In the genomic region with DNA sequence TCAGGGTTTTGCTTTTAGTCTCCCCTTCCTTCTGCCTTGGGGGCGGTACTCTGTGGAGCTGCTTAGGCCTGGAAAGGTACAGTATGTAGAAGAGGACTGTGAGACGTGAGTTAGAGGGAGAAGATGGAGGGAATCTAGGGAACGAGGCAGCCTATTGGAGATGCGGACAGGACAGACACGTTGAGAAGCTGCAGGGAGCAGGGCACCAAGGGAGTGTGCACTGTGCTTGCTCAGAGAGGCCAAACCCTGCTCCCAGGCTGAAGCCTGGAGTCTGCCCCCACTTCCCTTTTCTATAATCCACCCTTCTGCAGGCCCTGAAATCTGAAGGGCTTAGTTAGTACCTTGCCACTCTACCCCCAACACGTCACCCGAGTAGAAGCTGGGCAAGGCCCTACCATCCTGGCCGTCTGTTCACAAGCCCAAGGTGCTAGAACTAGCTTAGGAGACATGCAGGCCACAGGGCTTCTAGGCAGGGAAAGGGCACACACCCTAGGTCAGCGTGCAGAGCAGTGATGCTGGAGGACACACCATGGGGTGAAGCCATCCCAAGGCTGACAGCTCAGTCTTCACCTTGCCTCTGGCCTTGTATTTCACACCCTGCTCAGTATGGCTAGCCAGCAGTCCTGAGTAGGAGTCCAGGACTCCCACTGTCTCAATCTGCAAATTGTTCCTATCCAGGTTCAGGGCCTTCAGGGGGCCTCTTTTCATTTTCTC, we compare ENCODE assay signal across 10 cellular contexts. TPM values are rescaled to one million over a fixed set of nuclear protein-coding genes. Genes with fewer than 3 reads are reported as not detected.
DNase-seq lines count a peak whose midpoint lies in the region; ATAC-seq and TF ChIP-seq lines count a peak whose summit lies in the region.
"Had no signal": no experiment of that assay in that cellular context is flagged by ENCODE, and none has a peak within 500 bp of the region (broad histone marks: within the 10 kb centered on the region; RNA-seq: fewer than 3 reads in every experiment).

No MANE protein-coding gene starts in this region.

- H2AFZ ChIP-seq in GM23338: peak overlapping the region; percentile 93

- ATAC-seq in GM23338: no peak
- no peak for ATAC-seq in activated CD8-positive, alpha-beta T cell treated with anti-CD3 and anti-CD28 coated beads, Interleukin-2, amount 10 ng/mL, durations not matched to agents 7 days and 5 days

- peaks cover 33% of the 10 kb centered on the region for H3K27me3 Mint-ChIP-seq in GM23338 (ENCODE audit: insufficient read depth, low read depth, poor library complexity)
- peaks cover 6% of the 10 kb centered on the region for H3K27me3 Mint-ChIP-seq in activated CD8-positive, alpha-beta T cell treated with anti-CD3 and anti-CD28 coated beads, Interleukin-2, amount 10 ng/mL, durations not matched to agents 7 days and 5 days (ENCODE audit: low read depth)

- no peaks in the 10 kb centered on the region for H3K9me3 ChIP-seq in BLaER1 treated with 17β-estradiol and CSF1 and Interleukin-3, amounts not matched to agents 10 nM and 100 nM (replicated peaks in 1 of 11)
- H3K9me3 ChIP-seq in muscle layer of colon (ENCODE audit: low read length) (no peaks in the 10 kb centered on the region), stomach (no peaks in the 10 kb centered on the region)

- WGBS in stomach, 5 donors: 86 to 95% (median 92%) methylated on average over 8 to 9 of the region's 9 CpGs

- H3K36me3 Mint-ChIP-seq in GM23338 (ENCODE audit: low read depth): no peaks in the 10 kb centered on the region
- peaks cover 12% of the 10 kb centered on the region for H3K36me3 Mint-ChIP-seq in activated CD8-positive, alpha-beta T cell treated with anti-CD3 and anti-CD28 coated beads, Interleukin-2, amount 10 ng/mL, durations not matched to agents 7 days and 5 days (ENCODE audit: low read depth)

- DNase-seq in GM23338 (ENCODE audit: low spot score): no peak
- no peak for DNase-seq in activated CD8-positive, alpha-beta T cell treated with anti-CD3 and anti-CD28 coated beads, Interleukin-2, amount 10 ng/mL, durations not matched to agents 7 days and 5 days
- no peak for DNase-seq in stimulated activated CD4-positive, alpha-beta T cell treated with anti-CD3 and anti-CD28 coated beads, Interleukin-4, amount 100 ng/mL, for 24 hours
- DNase-seq in HEK293T (ENCODE audit: extremely low spot score): no peak
- no peak for DNase-seq in stomach
- DNase-seq in NCI-H1092 treated with DMSO at 0.1 percent for 48 hours (lab: John Stamatoyannopoulos, UW): no peak
- DNase-seq: activated CD4-positive, CD25-positive, alpha-beta regulatory T cell treated with anti-CD3 and anti-CD28 coated beads, Interleukin-2, amount 50 U/mL, for 72 hours; DMS79 treated with DMSO at 0.1 percent for 48 hours had no signal

- H3K9me3 Mint-ChIP-seq in GM23338: no peaks in the 10 kb centered on the region; the same call in 2 of the 3 replicates
- H3K9me3 Mint-ChIP-seq in activated CD8-positive, alpha-beta T cell treated with anti-CD3 and anti-CD28 coated beads, Interleukin-2, amount 10 ng/mL, durations not matched to agents 7 days and 5 days (ENCODE audit: insufficient read depth): no peaks in the 10 kb centered on the region

- H3K4me2 ChIP-seq in BLaER1 treated with 17β-estradiol and CSF1 and Interleukin-3, amounts not matched to agents 10 nM and 100 nM: peak overlapping the region; percentile 92 to 99 (median 97)
- H3K4me2 ChIP-seq in GM23338: peak overlapping the region; percentile 95

- H3K79me2 ChIP-seq in GM23338 (replicated peaks; ENCODE audit: insufficient read depth): no peaks in the 10 kb centered on the region

- H3K27me3 ChIP-seq in BLaER1 treated with 17β-estradiol and CSF1 and Interleukin-3, amounts not matched to agents 10 nM and 100 nM: peaks cover 0 to 10% (median 7%) of the 10 kb centered on the region in 11 experiments; a peak in 9 of 22 replicates
- H3K27me3 ChIP-seq in GM23338 (ENCODE audit: insufficient read depth) (peaks cover 25% of the 10 kb centered on the region), muscle layer of colon (ENCODE audit: control insufficient read depth in 1 of 2, insufficient read depth in 2 of 2, low read length in 2 of 2) (no peaks in the 10 kb centered on the region), stomach (no peaks in the 10 kb centered on the region)

- no peak overlapping the region for H3K27ac ChIP-seq in BLaER1 treated with 17β-estradiol and CSF1 and Interleukin-3, amounts not matched to agents 10 nM and 100 nM
- H3K27ac ChIP-seq in GM23338 (ENCODE audit: low read depth) (no peak overlapping the region), muscle layer of colon (ENCODE audit: low read depth, low read length) (peak overlapping the region; percentile 94), stomach (peak overlapping the region in 2 of 5 donors; percentile 87 to 100)

- no peaks in the 10 kb centered on the region for H3K9me2 ChIP-seq in GM23338 (ENCODE audit: insufficient read depth)

- peaks cover 10% of the 10 kb centered on the region; the same call in 2 of the 3 replicates for H3K4me1 Mint-ChIP-seq in GM23338
- peaks cover 22% of the 10 kb centered on the region for H3K4me1 Mint-ChIP-seq in activated CD8-positive, alpha-beta T cell treated with anti-CD3 and anti-CD28 coated beads, Interleukin-2, amount 10 ng/mL, durations not matched to agents 7 days and 5 days (ENCODE audit: low read depth)

- intact Hi-C loops in stomach (cut with DNase I; ENCODE audit: low total_unique reads): no loop called here

- CTCF ChIA-PET in activated CD8-positive, alpha-beta T cell treated with anti-CD3 and anti-CD28 coated beads, Interleukin-2, amount 10 ng/mL, durations not matched to agents 7 days and 5 days (lab: Charles Lee): interaction anchor here (0.8 to 1.2 kb wide), 2 partner anchors 59 to 399 kb away, joined by 4 read pairs; no protein-coding TSS in a partner anchor
- CTCF ChIA-PET in HEK293T (lab: Yijun Ruan, JAX): interaction anchor here (0.6 kb wide), 2 partner anchors 12 to 28 kb away, joined by 3 read pairs; no protein-coding TSS in a partner anchor

- H3K36me3 ChIP-seq in BLaER1 treated with 17β-estradiol and CSF1 and Interleukin-3, amounts not matched to agents 10 nM and 100 nM: peaks cover 31 to 49% (median 40%) of the 10 kb centered on the region in 11 experiments
- H3K36me3 ChIP-seq in GM23338 (ENCODE audit: insufficient read depth) (no peaks in the 10 kb centered on the region), muscle layer of colon (ENCODE audit: insufficient read depth, low read length) (peaks cover 38% of the 10 kb centered on the region), stomach (peaks cover 15 to 33% (median 28%) of the 10 kb centered on the region in 4 donors)

- peak overlapping the region in 6 of 11 experiments; percentile 81 to 88 (median 86); a peak in 7 of 22 replicates for H3K9ac ChIP-seq in BLaER1 treated with 17β-estradiol and CSF1 and Interleukin-3, amounts not matched to agents 10 nM and 100 nM
- peak overlapping the region; percentile 61 for H3K9ac ChIP-seq in muscle layer of colon (ENCODE audit: low read length)

- TF ChIP-seq EP300 in stomach (IDR thresholded peaks at IDR 0.05): no peak

- TF ChIP-seq POLR2A in stomach (IDR thresholded peaks at IDR 0.05): no peak

- peak overlapping the region; percentile 83 for H3K4me3 Mint-ChIP-seq in GM23338
- peak overlapping the region; percentile 75 for H3K4me3 Mint-ChIP-seq in activated CD8-positive, alpha-beta T cell treated with anti-CD3 and anti-CD28 coated beads, Interleukin-2, amount 10 ng/mL, durations not matched to agents 7 days and 5 days

- TF ChIP-seq CTCF in GM23338 (conservative IDR thresholded peaks at IDR 0.05; ENCODE audit: low read depth in 2 of 2) (no peak), stomach (IDR thresholded peaks at IDR 0.05) (no peak)

- peaks cover 20 to 61% (median 24%) of the 10 kb centered on the region in 11 experiments; a peak in 19 of 22 replicates for H4K20me1 ChIP-seq in BLaER1 treated with 17β-estradiol and CSF1 and Interleukin-3, amounts not matched to agents 10 nM and 100 nM
- no peaks in the 10 kb centered on the region for H4K20me1 ChIP-seq in GM23338 (replicated peaks; ENCODE audit: insufficient read depth)

- H3K4me3 ChIP-seq in BLaER1 treated with 17β-estradiol and CSF1 and Interleukin-3, amounts not matched to agents 10 nM and 100 nM: peak overlapping the region in 2 of 10 experiments; percentile 74 to 81; a peak in 1 of 20 replicates
- peak overlapping the region; percentile 94 for H3K4me3 ChIP-seq in GM23338
- peak overlapping the region; percentile 4 to 72 for H3K4me3 ChIP-seq in muscle layer of colon (ENCODE audit: low read depth in 1 of 2, low read length in 2 of 2)
- no peak overlapping the region for H3K4me3 ChIP-seq in stomach

- peaks cover 39 to 79% (median 52%) of the 10 kb centered on the region in 10 experiments for H3K4me1 ChIP-seq in BLaER1 treated with 17β-estradiol and CSF1 and Interleukin-3, amounts not matched to agents 10 nM and 100 nM
- H3K4me1 ChIP-seq in GM23338 (ENCODE audit: insufficient read depth) (peaks cover 9% of the 10 kb centered on the region; the same call in 1 of the 2 replicates), muscle layer of colon (ENCODE audit: insufficient read depth, low read length) (peaks cover 11% of the 10 kb centered on the region), stomach (peaks cover 12 to 66% (median 30%) of the 10 kb centered on the region in 4 donors)

- H3K27ac Mint-ChIP-seq in GM23338: no peak overlapping the region
- H3K27ac Mint-ChIP-seq in activated CD8-positive, alpha-beta T cell treated with anti-CD3 and anti-CD28 coated beads, Interleukin-2, amount 10 ng/mL, durations not matched to agents 7 days and 5 days: no peak overlapping the region

- POLR2A ChIA-PET in activated CD8-positive, alpha-beta T cell treated with anti-CD3 and anti-CD28 coated beads, Interleukin-2, amount 10 ng/mL, durations not matched to agents 7 days and 5 days (lab: Charles Lee): no interaction called here
- POLR2A ChIA-PET in HEK293T (lab: Yijun Ruan, JAX): no interaction called here

- H3F3A ChIP-seq in GM23338 (replicated peaks; ENCODE audit: low read depth): 0 out of 2 replicates have a peak, but pooled peaks cover 3% of the 10 kb centered on the region

TF ChIP-seq in GM23338, 12 proteins besides CTCF, POLR2A, EP300 and RAD21 (continues in another document):
- TF ChIP-seq NANOG (IDR thresholded peaks at IDR 0.05; ENCODE audit: borderline replicate concordance): no peak

TF ChIP-seq in HEK293T, 16 proteins besides CTCF, POLR2A, EP300 and RAD21 (continues in another document):
- no peak for TF ChIP-seq TARDBP (IDR thresholded peaks at IDR 0.05)

RNA-seq across cellular contexts. Expression of gene TP53INP2, which starts 6.9 kb away (rescaled TPM):
- 3.3 and 3.8 TPM in 2 replicates for total RNA-seq in GM23338 (2014; rRNA removed; shearing (Covaris generic))
- 2.4 and 2.7 TPM in 2 replicates for polyA plus RNA-seq in GM23338 (2016; fragmentation: Nextera tagmentation; extraction: Ambion mirVana)
- total RNA-seq in activated CD8-positive, alpha-beta T cell treated with anti-CD3 and anti-CD28 coated beads, Interleukin-2, amount 10 ng/mL, durations not matched to agents 7 days and 5 days: 1 to 10 TPM; 2.0 to 2.1 TPM
- 10 to 100 TPM in 4 of 5 donors, 1 to 10 TPM in 1; 8.4 to 63.1 (median 28.0) TPM for total RNA-seq in stomach
- 10 to 100 TPM; 11.6 to 28.0 (median 25.0) TPM for polyA plus RNA-seq in stomach

RNA-seq across cellular contexts. Expression of gene PIGU, which starts 34.1 kb away (rescaled TPM):
- total RNA-seq in GM23338 (2014; rRNA removed; shearing (Covaris generic)): 28.9 and 31.3 TPM in 2 replicates
- polyA plus RNA-seq in GM23338 (2016; fragmentation: Nextera tagmentation; extraction: Ambion mirVana): 22.4 and 24.3 TPM in 2 replicates
- 10 to 100 TPM; 19.1 to 21.2 TPM for total RNA-seq in activated CD8-positive, alpha-beta T cell treated with anti-CD3 and anti-CD28 coated beads, Interleukin-2, amount 10 ng/mL, durations not matched to agents 7 days and 5 days
- total RNA-seq in stomach: 10 to 100 TPM in 2 of 5 donors, 1 to 10 TPM in 2, under 1 TPM in 1; 0.45 to 15.6 (median 9.7) TPM
- 10 to 100 TPM in 2 of 3 donors, 1 to 10 TPM in 1; 7.0 to 21.3 (median 10.9) TPM for polyA plus RNA-seq in stomach

Comparison
In these comparisons a context has a peak if more than half of its experiments do, and no peak if none do; other contexts are left out.
1. H3K4me3 ChIP-seq: peak in GM23338 (single experiment) and muscle layer of colon (2 of 2); none in stomach (0 of 4).